Comparison of ENCODE assay signal across 13 cellular contexts in genomic region chr21:37445228-37445627, GRCh38.
DNase-seq lines count a peak whose midpoint lies in the region; ATAC-seq and TF ChIP-seq lines count a peak whose summit lies in the region.
"Had no signal": no experiment of that assay in that cellular context is flagged by ENCODE, and none has a peak within 500 bp of the region (broad histone marks: within the 10 kb centered on the region; RNA-seq: fewer than 3 reads in every experiment).

No MANE protein-coding gene starts in this region.

- H3K27ac Mint-ChIP-seq in CD4-positive, alpha-beta T cell: peak overlapping the region; percentile 6
- H3K27ac Mint-ChIP-seq: activated CD4-positive, alpha-beta memory T cell treated with anti-CD3 and anti-CD28 coated beads, Interleukin-2, amount 10 ng/mL, durations not matched to agents 7 days and 5 days had no signal

- H3K27me3 ChIP-seq in CD4-positive, alpha-beta T cell (ENCODE audit: control insufficient read depth, insufficient read depth, low read length): no peaks in the 10 kb centered on the region
- no peaks in the 10 kb centered on the region for H3K27me3 ChIP-seq in MG63
- no peaks in the 10 kb centered on the region for H3K27me3 ChIP-seq in osteoblast (ENCODE audit: insufficient read depth, low read length)
- H3K27me3 ChIP-seq: gastrocnemius medialis, pancreas, spleen had no signal

- H3K4me1 ChIP-seq in osteoblast (ENCODE audit: insufficient read depth, low read length): peaks cover 26% of the 10 kb centered on the region

- peak overlapping the region; percentile 6 for H3K4me3 Mint-ChIP-seq in CD4-positive, alpha-beta T cell
- H3K4me3 Mint-ChIP-seq: activated CD4-positive, alpha-beta memory T cell treated with anti-CD3 and anti-CD28 coated beads, Interleukin-2, amount 10 ng/mL, durations not matched to agents 7 days and 5 days; stimulated activated naive CD8-positive, alpha-beta T cell treated with anti-CD3 and anti-CD28 coated beads, Interleukin-15, Interleukin-2, amounts not matched to agents 100 ng/mL and 50 ng/mL, for 24 hours had no signal

- H4K20me1 ChIP-seq in osteoblast (ENCODE audit: insufficient read depth, low read length): peaks cover 50% of the 10 kb centered on the region

- H3K36me3 ChIP-seq in MG63 (peaks cover 3% of the 10 kb centered on the region; the same call in 1 of the 2 replicates), osteoblast (ENCODE audit: insufficient read depth, low read length) (no peaks in the 10 kb centered on the region)
- H3K36me3 ChIP-seq: gastrocnemius medialis, pancreas had no signal

- H3K36me3 Mint-ChIP-seq in CD4-positive, alpha-beta T cell (ENCODE audit: low read depth): peaks cover 24% of the 10 kb centered on the region

- no peak overlapping the region for H3K27ac ChIP-seq in CD4-positive, alpha-beta T cell (ENCODE audit: low read depth, low read length)
- peak overlapping the region; percentile 47 for H3K27ac ChIP-seq in osteoblast (ENCODE audit: low read depth, low read length)
- H3K27ac ChIP-seq: pancreas had no signal

- H3K9me3 Mint-ChIP-seq in CD4-positive, alpha-beta T cell: no peaks in the 10 kb centered on the region
- H3K9me3 Mint-ChIP-seq: activated CD4-positive, alpha-beta memory T cell treated with anti-CD3 and anti-CD28 coated beads, Interleukin-2, amount 10 ng/mL, durations not matched to agents 7 days and 5 days; stimulated activated naive CD8-positive, alpha-beta T cell treated with anti-CD3 and anti-CD28 coated beads, Interleukin-15, Interleukin-2, amounts not matched to agents 100 ng/mL and 50 ng/mL, for 24 hours had no signal

- H3K9me3 ChIP-seq in CD4-positive, alpha-beta T cell (ENCODE audit: control insufficient read depth, low read length): no peaks in the 10 kb centered on the region
- H3K9me3 ChIP-seq in MG63: peaks cover 2% of the 10 kb centered on the region; the same call in 1 of the 2 replicates
- H3K9me3 ChIP-seq in osteoblast (ENCODE audit: low read depth, low read length): no peaks in the 10 kb centered on the region
- H3K9me3 ChIP-seq: gastrocnemius medialis, pancreas, spleen had no signal

- no peaks in the 10 kb centered on the region for H3K27me3 Mint-ChIP-seq in CD4-positive, alpha-beta T cell
- H3K27me3 Mint-ChIP-seq: activated CD4-positive, alpha-beta memory T cell treated with anti-CD3 and anti-CD28 coated beads, Interleukin-2, amount 10 ng/mL, durations not matched to agents 7 days and 5 days; stimulated activated naive CD8-positive, alpha-beta T cell treated with anti-CD3 and anti-CD28 coated beads, Interleukin-15, Interleukin-2, amounts not matched to agents 100 ng/mL and 50 ng/mL, for 24 hours had no signal

- no peak overlapping the region for H2AFZ ChIP-seq in osteoblast (ENCODE audit: low read length)

- intact Hi-C loops in CD4-positive, alpha-beta T cell (cut with DNase I, micrococcal nuclease): no loop called here

- TF ChIP-seq CTCF in CD4-positive, alpha-beta T cell (IDR thresholded peaks at IDR 0.05): no peak
- TF ChIP-seq CTCF in fibroblast of mammary gland (conservative IDR thresholded peaks at IDR 0.05; ENCODE audit: control insufficient read depth, insufficient read depth, low read depth, low read length) (no peak), osteoblast (IDR thresholded peaks at IDR 0.05; ENCODE audit: extremely low read depth, low read depth, low read length) (no peak), GM10248 (IDR thresholded peaks at IDR 0.05; ENCODE audit: control extremely low read depth, extremely low read depth, low read depth, missing control alignments) (no peak)

- POLR2A ChIA-PET in CD4-positive, alpha-beta T cell (lab: Charles Lee): no interaction called here
- POLR2A ChIA-PET in GM10248 (lab: Yijun Ruan, JAX): no interaction called here

- CTCF ChIA-PET in CD4-positive, alpha-beta T cell (lab: Charles Lee): no interaction called here
- CTCF ChIA-PET in GM10248 (lab: Yijun Ruan, JAX): interaction anchor here (1.2 to 2.2 kb wide), 2 partner anchors 11 to 39 kb away, joined by 3 to 6 read pairs; no protein-coding TSS in a partner anchor

- H3K4me2 ChIP-seq in osteoblast (ENCODE audit: insufficient read depth, low read length): peak overlapping the region; percentile 33

- H3K4me1 Mint-ChIP-seq in CD4-positive, alpha-beta T cell (ENCODE audit: low read depth): peaks cover 95% of the 10 kb centered on the region

- H3K79me2 ChIP-seq in osteoblast (ENCODE audit: insufficient read depth, low read length): peaks cover 99% of the 10 kb centered on the region

- no peak for DNase-seq in CD4-positive, alpha-beta T cell
- DNase-seq in MG63 (peak; percentile 32), fibroblast of mammary gland (ENCODE audit: low read depth) (peak; percentile 80), osteoblast (ENCODE audit: insufficient read length, low spot score, missing footprints) (peak; percentile 65), superior temporal gyrus (ENCODE audit: extremely low spot score) (no peak), GM10248 (ENCODE audit: extremely low spot score) (no peak), SKM-1 (lab: John Stamatoyannopoulos, UW; ENCODE audit: unreplicated experiment) (no peak)
- DNase-seq: activated CD4-positive, alpha-beta memory T cell treated with anti-CD3 and anti-CD28 coated beads, Interleukin-2, amount 10 ng/mL, durations not matched to agents 7 days and 5 days; gastrocnemius medialis; KG1; pancreas; spleen had no signal

- H3K4me3 ChIP-seq in MG63 (no peak overlapping the region), fibroblast of mammary gland (ENCODE audit: control insufficient read depth, low read depth, low read length) (no peak overlapping the region), osteoblast (ENCODE audit: insufficient read depth, low read length) (no peak overlapping the region)
- H3K4me3 ChIP-seq: gastrocnemius medialis, pancreas, spleen had no signal

- ATAC-seq in CD4-positive, alpha-beta T cell (ENCODE audit: poor library complexity): no peak
- ATAC-seq: gastrocnemius medialis had no signal

Comparison
In these comparisons a context has a peak if more than half of its experiments do, and no peak if none do; other contexts are left out.
1. DNase-seq: peak in MG63 (single experiment), fibroblast of mammary gland (single experiment) and osteoblast (single experiment); none in CD4-positive, alpha-beta T cell (0 of 10), superior temporal gyrus (single experiment), GM10248 (single experiment) and SKM-1 (single experiment).